Comparison of ENCODE assay signal across 17 cellular contexts in the genomic region with DNA sequence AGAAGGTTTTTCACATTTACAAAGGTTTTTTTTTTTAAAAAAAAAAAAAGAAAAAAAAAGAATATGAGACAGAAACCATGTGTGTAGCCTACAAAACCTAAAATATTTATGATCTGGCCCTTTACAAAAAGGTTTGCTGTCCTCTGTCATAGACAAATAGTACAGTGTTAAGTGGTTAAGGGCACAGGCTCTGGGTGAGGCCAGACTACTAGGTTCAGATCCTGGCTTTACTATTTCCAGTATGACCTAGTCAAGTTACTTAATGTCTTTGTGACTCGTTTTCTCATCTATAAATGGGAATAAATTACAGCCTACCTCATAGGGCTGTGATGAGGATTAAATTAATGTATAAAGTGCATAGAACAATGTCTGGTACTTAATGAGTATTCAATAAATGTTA. TPM values are rescaled to one million over a fixed set of nuclear protein-coding genes. Genes with fewer than 3 reads are reported as not detected.
A peak's percentile ranks its signal among the peaks of the same experiment; 100 is the strongest.
DNase-seq lines count a peak whose midpoint lies in the region; ATAC-seq, FAIRE-seq and TF ChIP-seq lines count a peak whose summit lies in the region.
"Had no signal": no experiment of that assay in that cellular context is flagged by ENCODE, and none has a peak within 500 bp of the region (broad histone marks: within the 10 kb centered on the region; RNA-seq: fewer than 3 reads in every experiment).

No MANE protein-coding gene starts in this region.

- peak overlapping the region; percentile 96 for H3K27ac ChIP-seq in OCI-LY7 (ENCODE audit: low read depth, low read length, poor library complexity, severe bottlenecking)
- peak overlapping the region in 3 of 4 donors; percentile 62 to 83 (median 68) for H3K27ac ChIP-seq in esophagus muscularis mucosa (replicated peaks in 1 of 4)
- peak overlapping the region; percentile 39 for H3K27ac ChIP-seq in upper lobe of right lung

- TF ChIP-seq EP300 in esophagus muscularis mucosa (IDR thresholded peaks at IDR 0.05) = no peak

- H3K79me2 ChIP-seq in OCI-LY7 (ENCODE audit: insufficient read depth, low read depth, low read length) = peaks cover 98% of the 10 kb centered on the region

- H3K4me3 ChIP-seq in OCI-LY7 (ENCODE audit: low read depth, low read length, poor library complexity, severe bottlenecking) (peak overlapping the region; percentile 77), esophagus muscularis mucosa (no peak overlapping the region), upper lobe of right lung (no peak overlapping the region)

- intact Hi-C loops in OCI-LY7 (cut with micrococcal nuclease; ENCODE audit: unreplicated experiment) = loop anchor here (1.0 to 5.0 kb wide), 2 partner anchors 11 to 56 kb away; a partner anchor contains a TSS
- intact Hi-C loops in esophagus muscularis mucosa (cut with DNase I) = no loop called here
- intact Hi-C loops in upper lobe of right lung (cut with DNase I) = no loop called here

- TF ChIP-seq CTCF in OCI-LY7 (conservative IDR thresholded peaks at IDR 0.05; ENCODE audit: low read length) (no peak), esophagus muscularis mucosa (IDR thresholded peaks at IDR 0.05) (no peak), upper lobe of right lung (IDR thresholded peaks at IDR 0.05) (no peak)

- H3K27me3 ChIP-seq in esophagus muscularis mucosa (no peaks in the 10 kb centered on the region), upper lobe of right lung (no peaks in the 10 kb centered on the region)

- no peak for TF ChIP-seq POLR2A in esophagus muscularis mucosa (IDR thresholded peaks at IDR 0.05; ENCODE audit: low read depth)

- no peaks in the 10 kb centered on the region for H3K9me3 ChIP-seq in OCI-LY7 (ENCODE audit: low read length)
- no peaks in the 10 kb centered on the region for H3K9me3 ChIP-seq in esophagus muscularis mucosa
- H3K9me3 ChIP-seq in upper lobe of right lung = no peaks in the 10 kb centered on the region

- 56% methylated on average over 1 of the region's 1 CpG for WGBS in esophagus muscularis mucosa

- peak overlapping the region; percentile 82 for H3K4me2 ChIP-seq in OCI-LY7 (ENCODE audit: low read length)

- H4K20me1 ChIP-seq in OCI-LY7 (ENCODE audit: insufficient read depth, low read length) = no peaks in the 10 kb centered on the region

- no peaks in the 10 kb centered on the region for H3K9me2 ChIP-seq in OCI-LY7 (ENCODE audit: insufficient read depth, low read length)

- CTCF ChIA-PET in OCI-LY7 (lab: Charles Lee; ENCODE audit: unreplicated experiment) = interaction anchor here (1.0 to 2.0 kb wide), 3 partner anchors 8 to 10 kb away, joined by 3 to 7 read pairs (median 3); no protein-coding TSS in a partner anchor

- ATAC-seq in upper lobe of right lung = peak; percentile 23
- ATAC-seq in GM21825 (IDR thresholded peaks at IDR 0.05; ENCODE audit: unreplicated experiment) = no peak
- ATAC-seq: CD8-positive, alpha-beta T cell; Panc1 had no signal

- H3K4me1 ChIP-seq in OCI-LY7 (ENCODE audit: insufficient read depth, low read length, poor library complexity, severe bottlenecking) (peaks cover 79% of the 10 kb centered on the region), esophagus muscularis mucosa (peaks cover 88 to 99% (median 98%) of the 10 kb centered on the region in 4 donors), upper lobe of right lung (peaks cover 65% of the 10 kb centered on the region)

- H3K36me3 ChIP-seq in OCI-LY7 (ENCODE audit: insufficient read depth, low read length) (peaks cover 29% of the 10 kb centered on the region), esophagus muscularis mucosa (no peaks in the 10 kb centered on the region), upper lobe of right lung (no peaks in the 10 kb centered on the region)

- H2AFZ ChIP-seq in OCI-LY7 (ENCODE audit: low read length) = no peak overlapping the region

- DNase-seq in GM19239 (ENCODE audit: insufficient read length, low spot score) (no peak), OCI-LY7 (ENCODE audit: low spot score) (no peak), esophagus muscularis mucosa (ENCODE audit: extremely low spot score) (no peak), upper lobe of right lung (no peak), NCI-H748 treated with DMSO at 0.1 percent for 48 hours (lab: John Stamatoyannopoulos, UW) (no peak), SHP77 treated with DMSO at 0.1 percent for 48 hours (lab: John Stamatoyannopoulos, UW) (no peak)
- DNase-seq: CD8-positive, alpha-beta T cell; DMS79; HCEC 1CT; KG1; NCI-H1092; NCI-H2081 treated with DMSO at 0.1 percent for 48 hours; NCI-H510A treated with DMSO at 0.1 percent for 48 hours had no signal

- POLR2A ChIA-PET in OCI-LY7 (lab: Charles Lee) = interaction anchor here (0.6 to 11.5 kb wide), 12 partner anchors 9 to 120 kb away, joined by 3 to 364 read pairs (median 10); a partner anchor contains a TSS

- peak; percentile 4 for FAIRE-seq in GM19239 (lab: Jason Lieb, UNC)
- FAIRE-seq: D721Med, G401.6 had no signal

- no TSS peak for BruUV-seq in OCI-LY7 (replicated peaks; lab: Mats Ljungman, UMichigan)

RNA-seq across cellular contexts. Expression of a gene that starts 56.5 kb away (rescaled TPM):
- total RNA-seq in OCI-LY7 (2014; rRNA removed; shearing (Covaris generic)) = 42.6 and 43.5 TPM in 2 replicates
- 99.3 and 106 TPM in 2 replicates for total RNA-seq in OCI-LY7 (2022)
- 100 to 1,000 TPM in 2 of 4 donors, 10 to 100 TPM in 2; 73.5 to 117 (median 98.8) TPM for total RNA-seq in esophagus muscularis mucosa
- 64.8 TPM for total RNA-seq in upper lobe of right lung

Comparison
In these comparisons a context has a peak if more than half of its experiments do, and no peak if none do; other contexts are left out.
1. H3K27ac ChIP-seq: peak in every context shown above with its lines; median percentile 96 in OCI-LY7; 68 in esophagus muscularis mucosa; 39 in upper lobe of right lung.